Comparison of ENCODE assay signal across 13 cellular contexts in genomic region chrX:13059676-13060499, GRCh38. TPM values are rescaled to one million over a fixed set of nuclear protein-coding genes. Genes with fewer than 3 reads are reported as not detected.
DNase-seq lines count a peak whose midpoint lies in the region; TF ChIP-seq lines count a peak whose summit lies in the region.
"Had no signal": no experiment of that assay in that cellular context is flagged by ENCODE, and none has a peak within 500 bp of the region (broad histone marks: within the 10 kb centered on the region; RNA-seq: fewer than 3 reads in every experiment).

No MANE protein-coding gene starts in this region.

- H3K4me2 ChIP-seq in mammary epithelial cell (ENCODE audit: insufficient read depth, low read depth, low read length) (no peak overlapping the region), neuronal stem cell (ENCODE audit: insufficient read depth, low read length, poor library complexity, severe bottlenecking) (no peak overlapping the region)
- H3K4me2 ChIP-seq: KMS-11 had no signal

- H2BK15ac ChIP-seq in neuronal stem cell (ENCODE audit: low read length) = no peak overlapping the region

- H4K20me1 ChIP-seq in mammary epithelial cell (ENCODE audit: insufficient read depth, low read length) = no peaks in the 10 kb centered on the region

- H3K9me3 Mint-ChIP-seq in CD14-positive monocyte = peaks cover 4 to 24% (median 16%) of the 10 kb centered on the region in 7 donors
- H3K9me3 Mint-ChIP-seq in CD8-positive, alpha-beta memory T cell = peaks cover 0 to 22% (median 16%) of the 10 kb centered on the region in 5 donors

- no peak overlapping the region for H4K8ac ChIP-seq in neuronal stem cell (ENCODE audit: low read depth, low read length)

- no peak overlapping the region for H2BK5ac ChIP-seq in neuronal stem cell (ENCODE audit: low read length)

- no peak overlapping the region for H2BK12ac ChIP-seq in neuronal stem cell (ENCODE audit: low read length)

- POLR2A ChIA-PET in CD8-positive, alpha-beta memory T cell (lab: Charles Lee) = interaction anchor here (0.8 kb wide), 1 partner anchor 27 kb away, joined by 3 read pairs; no protein-coding TSS in a partner anchor

- H3K27ac Mint-ChIP-seq in CD14-positive monocyte = peak overlapping the region in 3 of 7 donors; percentile 26 to 68 (median 37)
- H3K27ac Mint-ChIP-seq in CD8-positive, alpha-beta memory T cell = peak overlapping the region in 1 of 8 donors; percentile 14

- H3K23ac ChIP-seq in neuronal stem cell (ENCODE audit: low read depth, low read length, poor library complexity) = no peak overlapping the region

- H3K9ac ChIP-seq in mammary epithelial cell (ENCODE audit: insufficient read depth, low read length) (no peak overlapping the region), neuronal stem cell (ENCODE audit: low read depth, low read length, poor library complexity) (no peak overlapping the region)
- H3K9ac ChIP-seq: KMS-11 had no signal

- in situ Hi-C loops in mammary epithelial cell (cut with MboI; ENCODE audit: low sequenced_read_pairs in 2 of 2) = no loop called here

- peaks cover under 1% of the 10 kb centered on the region for H3K4me1 ChIP-seq in mammary epithelial cell (ENCODE audit: insufficient read depth, low read length)
- H3K4me1 ChIP-seq in neuronal stem cell (ENCODE audit: control insufficient read depth in 2 of 2, insufficient read depth in 1 of 2, low read depth in 1 of 2, low read length in 2 of 2) = peaks cover 3 to 7% of the 10 kb centered on the region in 2 donors
- peaks cover 34% of the 10 kb centered on the region for H3K4me1 ChIP-seq in CD8-positive, alpha-beta memory T cell (ENCODE audit: insufficient read depth, low read length)

- H2AK5ac ChIP-seq in neuronal stem cell (ENCODE audit: low read depth, low read length) = no peak overlapping the region

- H3K79me1 ChIP-seq in neuronal stem cell (ENCODE audit: low read depth, low read length) = no peaks in the 10 kb centered on the region

- no peak overlapping the region for H3K18ac ChIP-seq in neuronal stem cell (ENCODE audit: low read length)

- peaks cover 2% of the 10 kb centered on the region for H3K9me3 ChIP-seq in mammary epithelial cell (replicated peaks; ENCODE audit: insufficient read depth, low read length)
- peaks cover 0 to 7% of the 10 kb centered on the region in 2 donors for H3K9me3 ChIP-seq in neuronal stem cell (replicated peaks in 1 of 2; ENCODE audit: control insufficient read depth in 2 of 2, insufficient read depth in 1 of 2, low read depth in 1 of 2, low read length in 2 of 2)
- no peaks in the 10 kb centered on the region for H3K9me3 ChIP-seq in CD8-positive, alpha-beta memory T cell (ENCODE audit: low read length)

- 100% methylated on average over 2 of the region's 2 CpGs for WGBS in mammary epithelial cell (ENCODE audit: low coverage, missing lambda C conversion rate)
- no CpG with 5 or more reads among the region's 2 CpGs for WGBS in neuronal stem cell (ENCODE audit: extremely low coverage in 2 of 2, insufficient read length in 2 of 2, insufficient replicate concordance in 1 of 2), 2 donors

- no peaks in the 10 kb centered on the region for H3K79me2 ChIP-seq in mammary epithelial cell (ENCODE audit: insufficient read depth, low read length)

- no peak overlapping the region for H3K4me3 Mint-ChIP-seq in CD14-positive monocyte
- peak overlapping the region in 1 of 7 donors; percentile 8 for H3K4me3 Mint-ChIP-seq in CD8-positive, alpha-beta memory T cell

- CTCF ChIA-PET in mammary epithelial cell (lab: Charles Lee; ENCODE audit: low non-redundant PET) = no interaction called here
- CTCF ChIA-PET in CD8-positive, alpha-beta memory T cell (lab: Charles Lee) = no interaction called here

- H3K36me3 ChIP-seq in mammary epithelial cell (ENCODE audit: insufficient read depth, low read length) = no peaks in the 10 kb centered on the region
- no peaks in the 10 kb centered on the region for H3K36me3 ChIP-seq in neuronal stem cell (replicated peaks in 1 of 2; ENCODE audit: control insufficient read depth in 2 of 2, insufficient read depth in 2 of 2, low read length in 2 of 2)
- H3K36me3 ChIP-seq in CD8-positive, alpha-beta memory T cell (ENCODE audit: insufficient read depth, low read length) = no peaks in the 10 kb centered on the region
- H3K36me3 ChIP-seq: heart left ventricle had no signal

- H2AFZ ChIP-seq in mammary epithelial cell (ENCODE audit: low read depth, low read length) = no peak overlapping the region
- peak overlapping the region; percentile 59 for H2AFZ ChIP-seq in neuronal stem cell (ENCODE audit: low read length)

- dilution Hi-C loops in mammary epithelial cell (cut with HindIII; ENCODE audit: low sequenced_read_pairs) = no loop called here

- H3K4me1 Mint-ChIP-seq in CD14-positive monocyte = peaks cover 46% of the 10 kb centered on the region
- H3K4me1 Mint-ChIP-seq in CD8-positive, alpha-beta memory T cell = peaks cover 20 to 62% (median 43%) of the 10 kb centered on the region in 3 donors

- no TSS peak for BruUV-seq in mammary epithelial cell (replicated peaks; lab: Mats Ljungman, UMichigan)

- H3K36me3 Mint-ChIP-seq in CD14-positive monocyte = peaks cover 2 to 8% of the 10 kb centered on the region in 2 donors
- H3K36me3 Mint-ChIP-seq in CD8-positive, alpha-beta memory T cell = peaks cover 3 to 40% (median 13%) of the 10 kb centered on the region in 3 donors

- H4K91ac ChIP-seq in neuronal stem cell (ENCODE audit: low read depth, low read length, poor library complexity) = no peak overlapping the region

- H3K4ac ChIP-seq in neuronal stem cell (ENCODE audit: low read length) = no peak overlapping the region

- TF ChIP-seq CTCF in mammary epithelial cell (conservative IDR thresholded peaks at IDR 0.05 in 1 of 2, IDR thresholded peaks at IDR 0.05 in 1 of 2; ENCODE audit: extremely low read depth in 1 of 2, insufficient read depth in 1 of 2, low read depth in 1 of 2, low read length in 2 of 2) (no peak), CD14-positive monocyte (IDR thresholded peaks at IDR 0.05) (no peak)

- H3K27ac ChIP-seq in mammary epithelial cell (ENCODE audit: insufficient read depth, low read depth, low read length) (no peak overlapping the region), neuronal stem cell (replicated peaks; ENCODE audit: low read length) (no peak overlapping the region)
- H3K27ac ChIP-seq in CD8-positive, alpha-beta memory T cell (ENCODE audit: low read depth, low read length) = no peak overlapping the region
- H3K27ac ChIP-seq: heart left ventricle, KMS-11 had no signal

- DNase-seq in EH (ENCODE audit: low read depth) (peak; percentile 77), NCI-H146 (lab: John Stamatoyannopoulos, UW) (peak; percentile 61), mammary epithelial cell (peak; percentile 53), neuronal stem cell (ENCODE audit: low spot score) (no peak), CD14-positive monocyte (ENCODE audit: low spot score) (no peak), NCI-H1105 (lab: John Stamatoyannopoulos, UW) (no peak), RKO (ENCODE audit: low spot score) (no peak)
- no peak for DNase-seq in CD8-positive, alpha-beta memory T cell
- DNase-seq: DMS 273 treated with DMSO at 0.1 percent for 48 hours, heart left ventricle, NCI-H526, T-helper 1 cell had no signal

- H3K27me3 Mint-ChIP-seq in CD14-positive monocyte (ENCODE audit: low read depth in 3 of 3) = peaks cover 0 to 45% (median 0%) of the 10 kb centered on the region in 3 donors
- peaks cover 0 to 13% of the 10 kb centered on the region in 2 donors for H3K27me3 Mint-ChIP-seq in CD8-positive, alpha-beta memory T cell

- no peaks in the 10 kb centered on the region for H3K27me3 ChIP-seq in mammary epithelial cell (ENCODE audit: insufficient read depth, low read length)
- H3K27me3 ChIP-seq in neuronal stem cell (ENCODE audit: control insufficient read depth in 3 of 3, insufficient read depth in 3 of 3, low read depth in 1 of 3, low read length in 3 of 3) = no peaks in the 10 kb centered on the region
- no peaks in the 10 kb centered on the region for H3K27me3 ChIP-seq in CD8-positive, alpha-beta memory T cell (ENCODE audit: insufficient read depth, low read length, poor library complexity, severe bottlenecking)

- H3K4me3 ChIP-seq in mammary epithelial cell (replicated peaks in 1 of 3; ENCODE audit: insufficient read depth in 1 of 3, low read depth in 2 of 3, low read length in 3 of 3) (no peak overlapping the region), neuronal stem cell (ENCODE audit: low read length in 2 of 2) (no peak overlapping the region)
- H3K4me3 ChIP-seq in CD8-positive, alpha-beta memory T cell (ENCODE audit: low read length) = no peak overlapping the region
- H3K4me3 ChIP-seq: heart left ventricle had no signal

- intact Hi-C loops in mammary epithelial cell (cut with micrococcal nuclease) (no loop called here), CD14-positive monocyte (cut with micrococcal nuclease) (no loop called here)

- H3K14ac ChIP-seq in neuronal stem cell (ENCODE audit: low read length) = no peak overlapping the region

- no peak overlapping the region for H2BK120ac ChIP-seq in neuronal stem cell (ENCODE audit: low read depth, low read length)

RNA-seq across cellular contexts. Expression of gene FAM9C, which starts 15.5 kb away (rescaled TPM):
- not detected for total RNA-seq in mammary epithelial cell
- polyA plus RNA-seq in mammary epithelial cell (not detected), CD14-positive monocyte (not detected)
- not detected for polyA minus RNA-seq in mammary epithelial cell
- not detected for polyA plus RNA-seq in neuronal stem cell (2013, experiment 1 of 2)
- polyA plus RNA-seq in neuronal stem cell (2013, experiment 2 of 2) = not detected
- total RNA-seq in CD8-positive, alpha-beta memory T cell = not detected
- not detected for polyA plus RNA-seq in CD8-positive, alpha-beta memory T cell
- polyA plus RNA-seq: heart left ventricle had no signal

Comparison
In these comparisons a context has a peak if more than half of its experiments do, and no peak if none do; other contexts are left out.
1. DNase-seq: peak in EH (single experiment), NCI-H146 (single experiment) and mammary epithelial cell (single experiment); none in neuronal stem cell (single experiment), CD14-positive monocyte (single experiment), CD8-positive, alpha-beta memory T cell (0 of 5), NCI-H1105 (single experiment) and RKO (single experiment).